15 cellular contexts compared by ENCODE assay signal in the genomic region with DNA sequence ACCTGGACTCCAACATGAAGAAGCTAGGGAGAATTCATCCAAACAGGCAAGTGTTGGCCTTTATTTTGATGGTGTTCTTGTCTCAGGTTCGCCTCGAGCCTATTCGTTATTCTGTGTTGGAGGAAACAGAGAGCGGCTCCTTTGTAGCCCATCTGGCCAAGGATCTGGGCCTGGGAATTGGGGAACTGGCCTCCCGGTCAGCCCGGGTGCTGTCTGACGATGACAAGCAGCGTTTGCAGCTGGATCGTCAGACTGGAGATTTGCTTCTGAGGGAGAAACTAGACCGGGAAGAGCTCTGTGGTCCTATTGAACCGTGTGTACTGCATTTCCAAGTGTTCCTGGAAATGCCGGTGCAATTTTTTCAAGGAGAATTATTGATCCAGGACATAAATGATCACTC. TPM values are rescaled to one million over a fixed set of nuclear protein-coding genes. Genes with fewer than 3 reads are reported as not detected.
DNase-seq lines count a peak whose midpoint lies in the region; ATAC-seq and TF ChIP-seq lines count a peak whose summit lies in the region.
"Had no signal": no experiment of that assay in that cellular context is flagged by ENCODE, and none has a peak within 500 bp of the region (broad histone marks: within the 10 kb centered on the region; RNA-seq: fewer than 3 reads in every experiment).

No MANE protein-coding gene starts in this region.

- H3K27me3 ChIP-seq in left ventricle myocardium inferior (ENCODE audit: low read depth) = peaks cover 48% of the 10 kb centered on the region
- H3K27me3 ChIP-seq in dorsolateral prefrontal cortex = peaks cover 0 to 11% (median 0%) of the 10 kb centered on the region in 45 donors
- no peaks in the 10 kb centered on the region for H3K27me3 ChIP-seq in rectal smooth muscle tissue (ENCODE audit: control insufficient read depth, insufficient read depth, low read length)
- H3K27me3 ChIP-seq in prostate gland (replicated peaks; ENCODE audit: insufficient read depth) = no peaks in the 10 kb centered on the region
- H3K27me3 ChIP-seq: MG63 had no signal

- peaks cover 58% of the 10 kb centered on the region for H3K9me3 ChIP-seq in left ventricle myocardium inferior (replicated peaks)
- no peaks in the 10 kb centered on the region for H3K9me3 ChIP-seq in prostate gland
- H3K9me3 ChIP-seq: MG63 had no signal

- no peak for TF ChIP-seq POLR2A in prostate gland (IDR thresholded peaks at IDR 0.05)
- TF ChIP-seq POLR2A in GM18505 (IDR thresholded peaks at IDR 0.05; ENCODE audit: borderline replicate concordance, extremely low read depth, insufficient read depth, insufficient read length) = no peak

- H3K9ac ChIP-seq in rectal smooth muscle tissue (ENCODE audit: low read length) = no peak overlapping the region
- H3K9ac ChIP-seq: parathyroid adenoma had no signal

- H3K27ac ChIP-seq in left ventricle myocardium inferior (replicated peaks) (no peak overlapping the region), dorsolateral prefrontal cortex (peak overlapping the region in 8 of 59 donors; percentile 3 to 61 (median 52)), rectal smooth muscle tissue (ENCODE audit: low read depth, low read length) (no peak overlapping the region), prostate gland (no peak overlapping the region)
- H3K27ac ChIP-seq: parathyroid adenoma had no signal

- H3K4me1 ChIP-seq in left ventricle myocardium inferior (no peaks in the 10 kb centered on the region), rectal smooth muscle tissue (ENCODE audit: control insufficient read depth, insufficient read depth, low read length) (no peaks in the 10 kb centered on the region), prostate gland (replicated peaks) (no peaks in the 10 kb centered on the region)
- H3K4me1 ChIP-seq: parathyroid adenoma had no signal

- peak overlapping the region; percentile 51 for H3K4me3 ChIP-seq in left ventricle myocardium inferior
- peak overlapping the region in 58 of 59 donors; percentile 11 to 66 (median 46) for H3K4me3 ChIP-seq in dorsolateral prefrontal cortex
- peak overlapping the region; percentile 35 for H3K4me3 ChIP-seq in rectal smooth muscle tissue (ENCODE audit: low read length)
- H3K4me3 ChIP-seq in prostate gland = no peak overlapping the region
- H3K4me3 ChIP-seq: MG63 had no signal

- ATAC-seq in left ventricle myocardium superior (no peak), GM18505 (IDR thresholded peaks at IDR 0.05; ENCODE audit: unreplicated experiment) (no peak), GM21526 (IDR thresholded peaks at IDR 0.05; ENCODE audit: low FRiP score, unreplicated experiment) (no peak)

- 35% methylated on average over 12 of the region's 12 CpGs for WGBS in prostate gland

- H3K36me3 ChIP-seq in left ventricle myocardium inferior (peaks cover 3% of the 10 kb centered on the region), rectal smooth muscle tissue (ENCODE audit: control insufficient read depth, insufficient read depth, low read length) (no peaks in the 10 kb centered on the region), prostate gland (no peaks in the 10 kb centered on the region)
- H3K36me3 ChIP-seq: MG63 had no signal

- TF ChIP-seq CTCF in left ventricle myocardium inferior (IDR thresholded peaks at IDR 0.05; ENCODE audit: borderline replicate concordance) = no peak
- TF ChIP-seq CTCF in dorsolateral prefrontal cortex (IDR thresholded peaks at IDR 0.05 in 54 of 56, conservative IDR thresholded peaks at IDR 0.05 in 2 of 56; ENCODE audit: low read depth in 1 of 56, partially characterized antibody in 56 of 56) = no peak
- no peak for TF ChIP-seq CTCF in prostate gland (IDR thresholded peaks at IDR 0.05)

- no peak for DNase-seq in left ventricle myocardium inferior
- DNase-seq in left ventricle myocardium superior = no peak
- peak in 1 of 10 donors; percentile 29 for DNase-seq in dorsolateral prefrontal cortex
- no peak for DNase-seq in prostate gland (ENCODE audit: low spot score)
- DNase-seq in activated T-cell treated with anti-CD3 and anti-CD28 coated beads, Interleukin-2, amount 50 U/mL, for 1 hour = no peak
- DNase-seq: activated CD4-positive, alpha-beta T cell treated with anti-CD3 and anti-CD28 coated beads, Interleukin-2, amount 50 U/mL, for 1 hour; activated T-cell treated with anti-CD3 and anti-CD28 coated beads, Interleukin-2, amount 50 U/mL, for 24 hours; COR-L47; GF-D8; MG63; NCI-H2171 had no signal

- intact Hi-C loops in left ventricle myocardium inferior (cut with micrococcal nuclease) (no loop called here), left ventricle myocardium superior (cut with micrococcal nuclease) (no loop called here), dorsolateral prefrontal cortex (cut with DNase I) (no loop called here), prostate gland (cut with DNase I) (no loop called here)

RNA-seq across cellular contexts. Expression of a gene that starts 0.4 kb away (rescaled TPM):
- 0.80 TPM for total RNA-seq in left ventricle myocardium inferior
- total RNA-seq in left ventricle myocardium superior = 1.5 TPM
- total RNA-seq in dorsolateral prefrontal cortex = 10 to 100 TPM in 113 of 120 experiments, 1 to 10 TPM in 7; 7.9 to 23.8 (median 14.2) TPM
- total RNA-seq in prostate gland = 1 to 10 TPM; 1.4 to 1.7 TPM

RNA-seq across cellular contexts. Expression of a gene that starts 13.0 kb away (rescaled TPM):
- total RNA-seq in left ventricle myocardium inferior (2.3 TPM), left ventricle myocardium superior (3.1 TPM), dorsolateral prefrontal cortex (10 to 100 TPM in 58 of 120 experiments, 1 to 10 TPM in 62; 4.1 to 16.4 (median 9.9) TPM), prostate gland (10 to 100 TPM in 1 of 2 donors, 1 to 10 TPM in 1; 5.3 to 11.3 TPM)

RNA-seq across cellular contexts. Expression of a gene that starts 21.7 kb away (rescaled TPM):
- total RNA-seq in left ventricle myocardium inferior = 0.77 TPM
- total RNA-seq in left ventricle myocardium superior = 0.99 TPM
- total RNA-seq in dorsolateral prefrontal cortex = 10 to 100 TPM in 2 of 120 experiments, 1 to 10 TPM in 118; 2.9 to 12.7 (median 5.8) TPM
- total RNA-seq in prostate gland = 1 to 10 TPM; 2.5 to 6.5 TPM

RNA-seq across cellular contexts. Expression of a gene that starts 27.6 kb away (rescaled TPM):
- total RNA-seq in left ventricle myocardium inferior (1.1 TPM), left ventricle myocardium superior (2.2 TPM), dorsolateral prefrontal cortex (10 to 100 TPM in 19 of 120 experiments, 1 to 10 TPM in 101; 3.4 to 15.2 (median 7.4) TPM), prostate gland (10 to 100 TPM; 12.6 to 23.0 TPM)

RNA-seq across cellular contexts. Expression of a gene that starts 27.9 kb away (rescaled TPM):
- 0.14 TPM for total RNA-seq in left ventricle myocardium inferior
- total RNA-seq in left ventricle myocardium superior = 0.32 TPM
- total RNA-seq in dorsolateral prefrontal cortex = 10 to 100 TPM in 9 of 120 experiments, 1 to 10 TPM in 111; 4.2 to 11.1 (median 7.2) TPM
- 1 to 10 TPM in 1 of 2 donors, under 1 TPM in 1; 0.87 to 2.6 TPM for total RNA-seq in prostate gland

Comparison
In these comparisons a context has a peak if more than half of its experiments do, and no peak if none do; other contexts are left out.
1. H3K4me3 ChIP-seq: peak in left ventricle myocardium inferior (single experiment), dorsolateral prefrontal cortex (58 of 59) and rectal smooth muscle tissue (single experiment); none in prostate gland (0 of 2).